In genomic region chr1:27689423-27690173, GRCh38 we compare ENCODE assay signal across 1 cellular context.
TF ChIP-seq lines count a peak whose summit lies in the region.

No MANE protein-coding gene starts in this region.

TF ChIP-seq in H1, 55 proteins besides CTCF, POLR2A, EP300 and RAD21:
- no peak for TF ChIP-seq SP1 (IDR thresholded peaks at IDR 0.05; ENCODE audit: low read depth, low read length)
- no peak for TF ChIP-seq POLR2AphosphoS5 (IDR thresholded peaks at IDR 0.05; ENCODE audit: low read depth, low read length)
- no peak for TF ChIP-seq SUZ12 (IDR thresholded peaks at IDR 0.05; ENCODE audit: low read length)
- no peak for TF ChIP-seq RNF2 (IDR thresholded peaks at IDR 0.05; ENCODE audit: borderline replicate concordance, low read depth, low read length, missing control alignments, poor library complexity, severe bottlenecking)
- TF ChIP-seq CBX8 (IDR thresholded peaks at IDR 0.05; ENCODE audit: borderline replicate concordance, low read depth, low read length), result no peak
- TF ChIP-seq JUND (IDR thresholded peaks at IDR 0.05; ENCODE audit: low read length), result no peak
- TF ChIP-seq SAP30 (IDR thresholded peaks at IDR 0.05; ENCODE audit: insufficient read depth, insufficient replicate concordance, low read length), result no peak
- TF ChIP-seq FOSL1 (IDR thresholded peaks at IDR 0.05; ENCODE audit: insufficient read depth, low read depth, low read length), result no peak
- no peak for TF ChIP-seq JUN (IDR thresholded peaks at IDR 0.05; ENCODE audit: low read depth, low read length)
- TF ChIP-seq GABPA (IDR thresholded peaks at IDR 0.05; ENCODE audit: borderline replicate concordance, insufficient read depth, low read length), result no peak
- no peak for TF ChIP-seq TEAD4 (IDR thresholded peaks at IDR 0.05; ENCODE audit: low read depth, low read length)
- TF ChIP-seq SIN3A (conservative IDR thresholded peaks at IDR 0.05 in 1 of 2, IDR thresholded peaks at IDR 0.05 in 1 of 2; ENCODE audit: low read depth in 1 of 2, low read length in 2 of 2), result no peak
- TF ChIP-seq NANOG (IDR thresholded peaks at IDR 0.05; ENCODE audit: insufficient read depth, low read depth, low read length, poor library complexity, severe bottlenecking), result no peak
